ENCODE assay signal across 8 cellular contexts in genomic region chr19:10027158-10027997, GRCh38. TPM values are rescaled to one million over a fixed set of nuclear protein-coding genes. Genes with fewer than 3 reads are reported as not detected.
DNase-seq lines count a peak whose midpoint lies in the region; ATAC-seq and TF ChIP-seq lines count a peak whose summit lies in the region.

No MANE protein-coding gene starts in this region.

- WGBS in right lobe of liver (ENCODE audit: insufficient coverage, low coverage, low lambda C conversion rate, missing lambda C conversion rate), result 46% methylated on average over 5 of the region's 29 CpGs

- H3K36me3 ChIP-seq in right lobe of liver, result no peaks in the 10 kb centered on the region

- no peak for TF ChIP-seq POLR2A in right lobe of liver (IDR thresholded peaks at IDR 0.05)

- no peak overlapping the region for H3K4me3 ChIP-seq in right lobe of liver

- no peak overlapping the region for H3K27ac ChIP-seq in right lobe of liver

- DNase-seq in DMS153 (lab: John Stamatoyannopoulos, UW), result peak; percentile 84
- DNase-seq in NCI-H69 (lab: John Stamatoyannopoulos, UW), result peak; percentile 95
- peak; percentile 56 to 70 for DNase-seq in activated CD4-positive, alpha-beta T cell treated with anti-CD3 and anti-CD28 coated beads, Interleukin-2, amount 50 U/mL, for 24 hours (ENCODE audit: low read depth in 1 of 2, low spot score in 1 of 2)
- peak; percentile 96 for DNase-seq in dermis blood vessel endothelial cell
- DNase-seq in right lobe of liver, result peak; percentile 95 to 98 (median 97)
- peak; percentile 20 to 65 (median 45) for DNase-seq in stimulated activated CD4-positive, alpha-beta T cell treated with anti-CD3 and anti-CD28 coated beads, TNF-alpha, amount 100 ng/mL, for 1 hour (ENCODE audit: low read depth in 3 of 3, low spot score in 1 of 3)

- ATAC-seq in HG03342 (IDR thresholded peaks at IDR 0.05; ENCODE audit: unreplicated experiment) (peak; percentile 64), right lobe of liver (peak; percentile 95 to 99 (median 98)), GM19395 (IDR thresholded peaks at IDR 0.05; ENCODE audit: unreplicated experiment) (no peak)

- peaks cover 0 to 20% (median 0%) of the 10 kb centered on the region in 4 donors for H3K4me1 ChIP-seq in right lobe of liver

- H3K9me3 ChIP-seq in right lobe of liver, result no peaks in the 10 kb centered on the region

- H3K27me3 ChIP-seq in right lobe of liver, result no peaks in the 10 kb centered on the region

- intact Hi-C loops in right lobe of liver (cut with DNase I), result loop anchor here (5.0 to 10.0 kb wide), 2 partner anchors 93 to 95 kb away; partner anchors contain the start of gene OLFM2 (in 1 of the 2)

- TF ChIP-seq CTCF in right lobe of liver (IDR thresholded peaks at IDR 0.05), result peak; percentile 94 to 98 (median 96)

RNA-seq across cellular contexts. Expression of gene RDH8, which starts 14.1 kb away (rescaled TPM):
- total RNA-seq in dermis blood vessel endothelial cell (not detected in 2 replicates), right lobe of liver (not detected)

RNA-seq across cellular contexts. Expression of gene COL5A3, which starts 17.1 kb away (rescaled TPM):
- total RNA-seq in dermis blood vessel endothelial cell (0.23 and 0.68 TPM in 2 replicates), right lobe of liver (10 to 100 TPM in 2 of 6 experiments, 1 to 10 TPM in 4; 3.3 to 20.2 (median 9.4) TPM)

RNA-seq across cellular contexts. Expression of gene SHFL, which starts 58.7 kb away (rescaled TPM):
- total RNA-seq in dermis blood vessel endothelial cell (29.4 and 31.6 TPM in 2 replicates), right lobe of liver (100 to 1,000 TPM in 1 of 6 experiments, 10 to 100 TPM in 5; 68.5 to 119 (median 88.9) TPM)

Comparison
In these comparisons a context has a peak if more than half of its experiments do, and no peak if none do; other contexts are left out.
1. DNase-seq: peak in every context shown above with its lines; median percentile 97 in right lobe of liver; 96 in dermis blood vessel endothelial cell; 95 in NCI-H69; 84 in DMS153; 63 in activated CD4-positive, alpha-beta T cell treated with anti-CD3 and anti-CD28 coated beads, Interleukin-2, amount 50 U/mL, for 24 hours; 45 in stimulated activated CD4-positive, alpha-beta T cell treated with anti-CD3 and anti-CD28 coated beads, TNF-alpha, amount 100 ng/mL, for 1 hour.